ENCODE assay signal across 18 cellular contexts in genomic region chr12:2282321-2282720, GRCh38.
A peak's percentile ranks its signal among the peaks of the same experiment; 100 is the strongest.
DNase-seq lines count a peak whose midpoint lies in the region; ATAC-seq and TF ChIP-seq lines count a peak whose summit lies in the region.
"Had no signal": no experiment of that assay in that cellular context is flagged by ENCODE, and none has a peak within 500 bp of the region (broad histone marks: within the 10 kb centered on the region; RNA-seq: fewer than 3 reads in every experiment).

No MANE protein-coding gene starts in this region.

- H3K4me3 Mint-ChIP-seq in activated naive CD4-positive, alpha-beta T cell treated with anti-CD3 and anti-CD28 coated beads, Interleukin-2, amount 10 ng/mL, durations not matched to agents 7 days and 5 days = no peak overlapping the region
- H3K4me3 Mint-ChIP-seq: activated naive CD4-positive, alpha-beta T cell treated with anti-CD3 and anti-CD28 coated beads, Interleukin-2, amount 50 U/mL, for 24 hours had no signal

- DNase-seq in Right ventricle myocardium superior (no peak), Right ventricle myocardium inferior (ENCODE audit: missing footprints) (no peak), brain microvascular endothelial cell (no peak), iPS DF 6.9 (ENCODE audit: low read depth, low spot score) (peak; percentile 29), transverse colon (no peak)
- DNase-seq in stimulated activated CD4-positive, alpha-beta T cell treated with anti-CD3 and anti-CD28 coated beads, Interleukin-4, amount 100 ng/mL, for 1 hour = no peak
- no peak for DNase-seq in activated naive CD4-positive, alpha-beta T cell treated with anti-CD3 and anti-CD28 coated beads, Interleukin-2, amount 10 ng/mL, durations not matched to agents 7 days and 5 days
- DNase-seq: effector memory CD4-positive, alpha-beta T cell; GDM1; KG1; pancreas; stimulated activated CD4-positive, alpha-beta T cell treated with anti-CD3 and anti-CD28 coated beads, Interleukin-12 subunit alpha, Interleukin-12 subunit beta, amount 100 ng/mL, for 4 hours; SW 1271 had no signal

- no peaks in the 10 kb centered on the region for H3K36me3 Mint-ChIP-seq in activated naive CD4-positive, alpha-beta T cell treated with anti-CD3 and anti-CD28 coated beads, Interleukin-2, amount 10 ng/mL, durations not matched to agents 7 days and 5 days
- H3K36me3 Mint-ChIP-seq: activated naive CD4-positive, alpha-beta T cell treated with anti-CD3 and anti-CD28 coated beads, Interleukin-2, amount 50 U/mL, for 24 hours had no signal

- H3K27ac ChIP-seq in brain microvascular endothelial cell = no peak overlapping the region
- H3K27ac ChIP-seq in iPS DF 6.9 (ENCODE audit: low read length) = no peak overlapping the region
- peak overlapping the region; percentile 22 to 84 (median 53) for H3K27ac ChIP-seq in transverse colon
- H3K27ac ChIP-seq: A549, pancreas had no signal

- CTCF ChIA-PET in activated naive CD4-positive, alpha-beta T cell treated with anti-CD3 and anti-CD28 coated beads, Interleukin-2, amount 10 ng/mL, durations not matched to agents 7 days and 5 days (lab: Charles Lee) = interaction anchor here (0.6 to 1.1 kb wide), 2 partner anchors 8 to 54 kb away, joined by 3 to 4 read pairs; no protein-coding TSS in a partner anchor

- H3K27me3 ChIP-seq in brain microvascular endothelial cell (replicated peaks) (no peaks in the 10 kb centered on the region), iPS DF 6.9 (ENCODE audit: control insufficient read depth, insufficient read depth, low read length) (no peaks in the 10 kb centered on the region), transverse colon (no peaks in the 10 kb centered on the region)
- H3K27me3 ChIP-seq: breast epithelium, gastroesophageal sphincter, pancreas had no signal

- H3K9me3 Mint-ChIP-seq in activated naive CD4-positive, alpha-beta T cell treated with anti-CD3 and anti-CD28 coated beads, Interleukin-2, amount 10 ng/mL, durations not matched to agents 7 days and 5 days = peaks cover 7% of the 10 kb centered on the region
- H3K9me3 Mint-ChIP-seq: activated naive CD4-positive, alpha-beta T cell treated with anti-CD3 and anti-CD28 coated beads, Interleukin-2, amount 50 U/mL, for 24 hours had no signal

- no peaks in the 10 kb centered on the region for H3K36me3 ChIP-seq in brain microvascular endothelial cell (replicated peaks)
- H3K36me3 ChIP-seq in iPS DF 6.9 (ENCODE audit: control insufficient read depth, insufficient read depth, low read length) = no peaks in the 10 kb centered on the region
- no peaks in the 10 kb centered on the region for H3K36me3 ChIP-seq in transverse colon
- H3K36me3 ChIP-seq: breast epithelium, gastroesophageal sphincter, pancreas had no signal

- H3K4me3 ChIP-seq in brain microvascular endothelial cell (ENCODE audit: low read depth, low read length) (no peak overlapping the region), iPS DF 6.9 (ENCODE audit: low read length) (no peak overlapping the region), transverse colon (no peak overlapping the region)
- H3K4me3 ChIP-seq: A549, breast epithelium, gastroesophageal sphincter, pancreas had no signal

- ATAC-seq in Right ventricle myocardium superior (ENCODE audit: poor library complexity) (peak; percentile 7), Right ventricle myocardium inferior (no peak), GM18520 (IDR thresholded peaks at IDR 0.05; ENCODE audit: unreplicated experiment) (no peak)
- ATAC-seq: A549, gastroesophageal sphincter, pancreas had no signal

- in situ Hi-C loops in brain microvascular endothelial cell (cut with HindIII; ENCODE audit: low pct_ligation_motif_present, low sequenced_read_pairs) (no loop called here), transverse colon (cut with MboI; ENCODE audit: low pct_ligation_motif_present in 1 of 4, low pct_unique_long_range_greater_than_20kb in 1 of 4, low sequenced_read_pairs in 3 of 4) (loop anchor here in 3 of 4 donors (5.0 to 10.0 kb wide), 2 partner anchors 225 to 228 kb away; partner anchors contain the start of gene CACNA1C (in 2 of the 3))

- H3K4me1 ChIP-seq in iPS DF 6.9 (ENCODE audit: control insufficient read depth, insufficient read depth, low read length) (peaks cover 4% of the 10 kb centered on the region), transverse colon (peaks cover 14 to 49% (median 20%) of the 10 kb centered on the region in 4 donors)
- H3K4me1 ChIP-seq: A549, pancreas had no signal

- peaks cover 36% of the 10 kb centered on the region for H3K27me3 Mint-ChIP-seq in activated naive CD4-positive, alpha-beta T cell treated with anti-CD3 and anti-CD28 coated beads, Interleukin-2, amount 10 ng/mL, durations not matched to agents 7 days and 5 days

- WGBS in iPS DF 6.9 (ENCODE audit: insufficient coverage, insufficient read length) = no CpG with 5 or more reads among the region's 6 CpGs
- 81% methylated on average over 6 of the region's 6 CpGs; no CpG with 5 or more reads in 1 of the 2 donors for WGBS in transverse colon (ENCODE audit: low coverage in 1 of 2), 2 donors

- H3K27ac Mint-ChIP-seq in activated naive CD4-positive, alpha-beta T cell treated with anti-CD3 and anti-CD28 coated beads, Interleukin-2, amount 10 ng/mL, durations not matched to agents 7 days and 5 days = no peak overlapping the region
- H3K27ac Mint-ChIP-seq: activated naive CD4-positive, alpha-beta T cell treated with anti-CD3 and anti-CD28 coated beads, Interleukin-2, amount 50 U/mL, for 24 hours had no signal

- no peaks in the 10 kb centered on the region for H3K9me3 ChIP-seq in iPS DF 6.9 (ENCODE audit: control insufficient read depth, insufficient read depth, low read length)
- H3K9me3 ChIP-seq in transverse colon = no peaks in the 10 kb centered on the region
- H3K9me3 ChIP-seq: breast epithelium, gastroesophageal sphincter, pancreas had no signal

- TF ChIP-seq CTCF in brain microvascular endothelial cell (IDR thresholded peaks at IDR 0.05; ENCODE audit: low read depth, low read length, missing control alignments) = peak; percentile 30
- TF ChIP-seq CTCF in transverse colon (IDR thresholded peaks at IDR 0.05) = peak in 1 of 5 experiments; percentile 22

- H3K4me1 Mint-ChIP-seq in activated naive CD4-positive, alpha-beta T cell treated with anti-CD3 and anti-CD28 coated beads, Interleukin-2, amount 10 ng/mL, durations not matched to agents 7 days and 5 days = no peaks in the 10 kb centered on the region
- H3K4me1 Mint-ChIP-seq: activated naive CD4-positive, alpha-beta T cell treated with anti-CD3 and anti-CD28 coated beads, Interleukin-2, amount 50 U/mL, for 24 hours had no signal

- TF ChIP-seq POLR2A in transverse colon (IDR thresholded peaks at IDR 0.05) = no peak

- intact Hi-C loops in Right ventricle myocardium superior (cut with DNase I) (loop anchor here (10.0 kb wide), 1 partner anchor 478 kb away; no protein-coding TSS in a partner anchor), Right ventricle myocardium inferior (cut with DNase I) (loop anchor here (10.0 kb wide), 1 partner anchor 488 kb away; no protein-coding TSS in a partner anchor), transverse colon (cut with DNase I; ENCODE audit: low total_unique reads) (no loop called here)

- no peak for TF ChIP-seq EP300 in transverse colon (IDR thresholded peaks at IDR 0.05; ENCODE audit: low read depth)

Comparison
In these comparisons a context has a peak if more than half of its experiments do, and no peak if none do; other contexts are left out.
1. H3K27ac ChIP-seq: peak in transverse colon (4 of 4); none in brain microvascular endothelial cell (single experiment) and iPS DF 6.9 (single experiment).